24 cellular contexts compared by ENCODE assay signal in genomic region chr20:24896984-24897383, GRCh38.
DNase-seq lines count a peak whose midpoint lies in the region; ATAC-seq and FAIRE-seq lines count a peak whose summit lies in the region.
"Had no signal": no experiment of that assay in that cellular context is flagged by ENCODE, and none has a peak within 500 bp of the region (broad histone marks: within the 10 kb centered on the region; RNA-seq: fewer than 3 reads in every experiment).

No MANE protein-coding gene starts in this region.

- no peak for ATAC-seq in GM18520 (IDR thresholded peaks at IDR 0.05; ENCODE audit: unreplicated experiment)
- ATAC-seq: GM12878 had no signal

- FAIRE-seq in urothelium cell line (lab: Jason Lieb, UNC), result no peak
- FAIRE-seq: A204.1, GM12878, GM12892, GM18507 had no signal

- DNase-seq in iPS-NIHi7 (ENCODE audit: extremely low spot score) (peak; percentile 5), islet precursor cell (peak; percentile 16), urothelium cell line (ENCODE audit: low spot score) (peak; percentile 2), NCI-H2171 treated with DMSO at 0.1 percent for 48 hours (lab: John Stamatoyannopoulos, UW) (no peak)
- DNase-seq: 8988T; ACHN; BE2C; C1 segment of cervical spinal cord; CD4-positive, alpha-beta memory T cell; CD4-positive, CD25-positive, alpha-beta regulatory T cell; CD8-positive, alpha-beta memory T cell; COR-L47; DMS 273 treated with DMSO at 0.1 percent for 48 hours; DMS153; DMS53; DMS79; DND-41; EL; GDM1 had no signal
